ENCODE assay signal across 11 cellular contexts in the genomic region with DNA sequence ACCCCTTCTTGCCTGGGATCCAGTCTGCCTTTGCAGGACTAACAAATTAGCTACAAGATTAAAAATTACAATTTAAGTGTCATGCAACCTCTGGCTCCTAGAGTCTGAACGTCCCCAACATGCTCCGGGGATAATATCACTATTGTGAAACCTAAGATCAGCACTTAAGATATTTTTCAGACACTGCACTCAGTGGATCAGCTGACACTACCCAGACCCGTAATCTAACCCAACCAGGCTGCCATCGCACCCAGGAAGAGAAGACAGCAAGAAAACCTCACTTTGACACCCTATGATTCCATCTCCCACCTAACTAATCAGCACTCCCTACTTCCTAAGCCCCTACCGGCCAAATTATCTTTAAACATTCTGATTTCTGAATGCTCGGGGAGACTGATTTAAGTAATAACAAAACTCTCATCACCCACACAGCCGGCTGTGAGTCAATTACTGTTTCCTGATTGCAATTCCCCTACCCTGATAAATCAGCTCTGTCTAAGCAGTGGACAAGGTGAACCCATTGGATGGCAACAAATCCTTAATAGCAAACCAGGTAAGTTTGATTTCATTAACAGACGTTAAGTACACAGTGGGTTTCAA. TPM values are rescaled to one million over a fixed set of nuclear protein-coding genes. Genes with fewer than 3 reads are reported as not detected.
"Had no signal": no experiment of that assay in that cellular context is flagged by ENCODE, and none has a peak within 500 bp of the region (broad histone marks: within the 10 kb centered on the region; RNA-seq: fewer than 3 reads in every experiment).

No MANE protein-coding gene starts in this region.

RNA-seq across cellular contexts. Expression of gene CARD18, which starts 32.2 kb away (rescaled TPM):
- total RNA-seq: hepatocyte, kidney, left cardiac atrium, lower lobe of right lung, occipital lobe, pancreas, progenitor cell of endocrine pancreas, right cardiac atrium, temporal lobe, upper lobe of left lung, uterus had no signal
